1 cellular context compared by ENCODE assay signal in genomic region chr3:32502089-32502943, GRCh38.
TF ChIP-seq lines count a peak whose summit lies in the region.

TSS of gene CMTM6 (minus strand) at chr3:32502852. CDS start at chr3:32502745, 107 bp downstream.

TF ChIP-seq in HepG2, 621 proteins besides CTCF, POLR2A, EP300 and RAD21 (continued from another document and continues in another):
- TF ChIP-seq, protein P1, sequence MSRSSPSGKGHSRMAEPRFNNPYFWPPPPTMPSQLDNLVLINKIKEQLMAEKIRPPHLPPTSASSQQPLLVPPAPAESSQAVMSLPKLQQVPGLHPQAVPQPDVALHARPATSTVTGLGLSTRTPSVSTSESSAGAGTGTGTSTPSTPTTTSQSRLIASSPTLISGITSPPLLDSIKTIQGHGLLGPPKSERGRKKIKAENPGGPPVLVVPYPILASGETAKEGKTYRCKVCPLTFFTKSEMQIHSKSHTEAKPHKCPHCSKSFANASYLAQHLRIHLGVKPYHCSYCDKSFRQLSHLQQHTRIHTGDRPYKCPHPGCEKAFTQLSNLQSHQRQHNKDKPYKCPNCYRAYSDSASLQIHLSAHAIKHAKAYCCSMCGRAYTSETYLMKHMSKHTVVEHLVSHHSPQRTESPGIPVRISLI (CRISPR knock-in tag; IDR thresholded peaks at IDR 0.05; ENCODE audit: borderline replicate concordance), result no peak
- TF ChIP-seq ETV5 (CRISPR knock-in tag; IDR thresholded peaks at IDR 0.05; ENCODE audit: borderline replicate concordance) (peak; percentile 17; the same call in 1 of the 2 replicates), FOXK2 (IDR thresholded peaks at IDR 0.05) (0 out of 2 replicates have a peak, but pooled peaks have one; percentile 42), NRL (CRISPR knock-in tag; IDR thresholded peaks at IDR 0.05; ENCODE audit: borderline replicate concordance) (no peak; the same call in 1 of the 2 replicates), RBAK (CRISPR knock-in tag; IDR thresholded peaks at IDR 0.05) (no peak), SIX4 (CRISPR knock-in tag; IDR thresholded peaks at IDR 0.05) (peak; percentile 7; the same call in 1 of the 2 replicates), ZNF772 (CRISPR knock-in tag; IDR thresholded peaks at IDR 0.05) (peak; percentile 15; the same call in 1 of the 2 replicates), THYN1 (CRISPR knock-in tag; IDR thresholded peaks at IDR 0.05; ENCODE audit: borderline replicate concordance, low read depth) (no peak), KLF16 (CRISPR knock-in tag; IDR thresholded peaks at IDR 0.05) (peak in 1 of 2 experiments; percentile 40; a peak in 1 of 4 replicates), SETDB1 (CRISPR knock-in tag; IDR thresholded peaks at IDR 0.05; ENCODE audit: borderline replicate concordance) (no peak), ZFX (CRISPR knock-in tag; IDR thresholded peaks at IDR 0.05; ENCODE audit: low read depth) (peak; percentile 66), REPIN1 (CRISPR knock-in tag; IDR thresholded peaks at IDR 0.05; ENCODE audit: borderline replicate concordance, low read depth) (0 out of 2 replicates have a peak, but pooled peaks have one; percentile 13), HIVEP1 (CRISPR knock-in tag; IDR thresholded peaks at IDR 0.05) (0 out of 2 replicates have a peak, but pooled peaks have one; percentile 28), ZNF646 (CRISPR knock-in tag; IDR thresholded peaks at IDR 0.05) (0 out of 2 replicates have a peak, but pooled peaks have one; percentile 32), ZBTB14 (CRISPR knock-in tag; IDR thresholded peaks at IDR 0.05) (no peak), ZBTB25 (CRISPR knock-in tag; IDR thresholded peaks at IDR 0.05) (peak; percentile 4; the same call in 1 of the 2 replicates), ZNF83 (CRISPR knock-in tag; IDR thresholded peaks at IDR 0.05; ENCODE audit: borderline replicate concordance) (no peak), KDM2A (CRISPR knock-in tag; IDR thresholded peaks at IDR 0.05; ENCODE audit: borderline replicate concordance, low read depth) (peak; percentile 72; the same call in 1 of the 2 replicates), CENPX (CRISPR knock-in tag; IDR thresholded peaks at IDR 0.05) (no peak), MXI1 (IDR thresholded peaks at IDR 0.05; ENCODE audit: borderline replicate concordance, low read depth, low read length) (no peak), ZNF761 (CRISPR knock-in tag; conservative IDR thresholded peaks at IDR 0.05) (no peak), MED13 (CRISPR knock-in tag; IDR thresholded peaks at IDR 0.05) (no peak), MEIS2 (CRISPR knock-in tag; IDR thresholded peaks at IDR 0.05) (no peak), SYNCRIP (IDR thresholded peaks at IDR 0.05; ENCODE audit: insufficient read depth, low read depth, low read length) (no peak), KLF6 (CRISPR knock-in tag; IDR thresholded peaks at IDR 0.05) (0 out of 2 replicates have a peak, but pooled peaks have one; percentile 32), ZNF546 (CRISPR knock-in tag; conservative IDR thresholded peaks at IDR 0.05) (no peak), ZFP91 (CRISPR knock-in tag; IDR thresholded peaks at IDR 0.05; ENCODE audit: borderline replicate concordance) (peak; percentile 68; the same call in 1 of the 2 replicates), CREB3 (CRISPR knock-in tag; IDR thresholded peaks at IDR 0.05) (peak; percentile 30; the same call in 1 of the 2 replicates)
- TF ChIP-seq, protein P2, sequence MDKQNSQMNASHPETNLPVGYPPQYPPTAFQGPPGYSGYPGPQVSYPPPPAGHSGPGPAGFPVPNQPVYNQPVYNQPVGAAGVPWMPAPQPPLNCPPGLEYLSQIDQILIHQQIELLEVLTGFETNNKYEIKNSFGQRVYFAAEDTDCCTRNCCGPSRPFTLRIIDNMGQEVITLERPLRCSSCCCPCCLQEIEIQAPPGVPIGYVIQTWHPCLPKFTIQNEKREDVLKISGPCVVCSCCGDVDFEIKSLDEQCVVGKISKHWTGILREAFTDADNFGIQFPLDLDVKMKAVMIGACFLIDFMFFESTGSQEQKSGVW (CRISPR knock-in tag; IDR thresholded peaks at IDR 0.05; ENCODE audit: borderline replicate concordance), result no peak
- TF ChIP-seq, protein P3, sequence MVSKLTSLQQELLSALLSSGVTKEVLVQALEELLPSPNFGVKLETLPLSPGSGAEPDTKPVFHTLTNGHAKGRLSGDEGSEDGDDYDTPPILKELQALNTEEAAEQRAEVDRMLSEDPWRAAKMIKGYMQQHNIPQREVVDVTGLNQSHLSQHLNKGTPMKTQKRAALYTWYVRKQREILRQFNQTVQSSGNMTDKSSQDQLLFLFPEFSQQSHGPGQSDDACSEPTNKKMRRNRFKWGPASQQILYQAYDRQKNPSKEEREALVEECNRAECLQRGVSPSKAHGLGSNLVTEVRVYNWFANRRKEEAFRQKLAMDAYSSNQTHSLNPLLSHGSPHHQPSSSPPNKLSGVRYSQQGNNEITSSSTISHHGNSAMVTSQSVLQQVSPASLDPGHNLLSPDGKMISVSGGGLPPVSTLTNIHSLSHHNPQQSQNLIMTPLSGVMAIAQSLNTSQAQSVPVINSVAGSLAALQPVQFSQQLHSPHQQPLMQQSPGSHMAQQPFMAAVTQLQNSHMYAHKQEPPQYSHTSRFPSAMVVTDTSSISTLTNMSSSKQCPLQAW (CRISPR knock-in tag; IDR thresholded peaks at IDR 0.05), result peak; percentile 40; the same call in 1 of the 2 replicates
- TF ChIP-seq, protein P4, sequence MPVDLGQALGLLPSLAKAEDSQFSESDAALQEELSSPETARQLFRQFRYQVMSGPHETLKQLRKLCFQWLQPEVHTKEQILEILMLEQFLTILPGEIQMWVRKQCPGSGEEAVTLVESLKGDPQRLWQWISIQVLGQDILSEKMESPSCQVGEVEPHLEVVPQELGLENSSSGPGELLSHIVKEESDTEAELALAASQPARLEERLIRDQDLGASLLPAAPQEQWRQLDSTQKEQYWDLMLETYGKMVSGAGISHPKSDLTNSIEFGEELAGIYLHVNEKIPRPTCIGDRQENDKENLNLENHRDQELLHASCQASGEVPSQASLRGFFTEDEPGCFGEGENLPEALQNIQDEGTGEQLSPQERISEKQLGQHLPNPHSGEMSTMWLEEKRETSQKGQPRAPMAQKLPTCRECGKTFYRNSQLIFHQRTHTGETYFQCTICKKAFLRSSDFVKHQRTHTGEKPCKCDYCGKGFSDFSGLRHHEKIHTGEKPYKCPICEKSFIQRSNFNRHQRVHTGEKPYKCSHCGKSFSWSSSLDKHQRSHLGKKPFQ (CRISPR knock-in tag; IDR thresholded peaks at IDR 0.05; ENCODE audit: insufficient replicate concordance), result no peak
- TF ChIP-seq, protein P5, sequence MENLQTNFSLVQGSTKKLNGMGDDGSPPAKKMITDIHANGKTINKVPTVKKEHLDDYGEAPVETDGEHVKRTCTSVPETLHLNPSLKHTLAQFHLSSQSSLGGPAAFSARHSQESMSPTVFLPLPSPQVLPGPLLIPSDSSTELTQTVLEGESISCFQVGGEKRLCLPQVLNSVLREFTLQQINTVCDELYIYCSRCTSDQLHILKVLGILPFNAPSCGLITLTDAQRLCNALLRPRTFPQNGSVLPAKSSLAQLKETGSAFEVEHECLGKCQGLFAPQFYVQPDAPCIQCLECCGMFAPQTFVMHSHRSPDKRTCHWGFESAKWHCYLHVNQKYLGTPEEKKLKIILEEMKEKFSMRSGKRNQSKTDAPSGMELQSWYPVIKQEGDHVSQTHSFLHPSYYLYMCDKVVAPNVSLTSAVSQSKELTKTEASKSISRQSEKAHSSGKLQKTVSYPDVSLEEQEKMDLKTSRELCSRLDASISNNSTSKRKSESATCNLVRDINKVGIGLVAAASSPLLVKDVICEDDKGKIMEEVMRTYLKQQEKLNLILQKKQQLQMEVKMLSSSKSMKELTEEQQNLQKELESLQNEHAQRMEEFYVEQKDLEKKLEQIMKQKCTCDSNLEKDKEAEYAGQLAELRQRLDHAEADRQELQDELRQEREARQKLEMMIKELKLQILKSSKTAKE (CRISPR knock-in tag; IDR thresholded peaks at IDR 0.05; ENCODE audit: borderline replicate concordance), result no peak
